Comparison of ENCODE assay signal across 27 cellular contexts in genomic region chr10:99743841-99744240, GRCh38. TPM values are rescaled to one million over a fixed set of nuclear protein-coding genes. Genes with fewer than 3 reads are reported as not detected.
DNase-seq lines count a peak whose midpoint lies in the region; ATAC-seq and TF ChIP-seq lines count a peak whose summit lies in the region.
"Had no signal": no experiment of that assay in that cellular context is flagged by ENCODE, and none has a peak within 500 bp of the region (broad histone marks: within the 10 kb centered on the region; RNA-seq: fewer than 3 reads in every experiment).

No MANE protein-coding gene starts in this region.

- H3K27me3 Mint-ChIP-seq in MCF 10A (ENCODE audit: insufficient read depth, unreplicated experiment) (no peaks in the 10 kb centered on the region), memory B cell (no peaks in the 10 kb centered on the region)
- H3K27me3 Mint-ChIP-seq: activated naive CD4-positive, alpha-beta T cell treated with anti-CD3 and anti-CD28 coated beads, Interleukin-2, amount 10 ng/mL, durations not matched to agents 7 days and 5 days; B cell; progenitor cell of endocrine pancreas had no signal

- CTCF ChIA-PET in MCF 10A (lab: Yijun Ruan, JAX) = interaction anchor here (0.7 to 1.3 kb wide), 3 partner anchors 37 to 467 kb away, joined by 3 read pairs; no protein-coding TSS in a partner anchor

- POLR2A ChIA-PET in MCF 10A (lab: Yijun Ruan, JAX) = interaction anchor here (1.0 to 7.0 kb wide), 4 partner anchors 12 to 122 kb away, joined by 3 to 47 read pairs (median 4); partner anchors contain the start of genes COX15 and CUTC

- no peak overlapping the region for H3K14ac ChIP-seq in mesenchymal stem cell (ENCODE audit: low read length in 2 of 2)

- no peak overlapping the region for H4K91ac ChIP-seq in mesenchymal stem cell (ENCODE audit: low read length)

- peaks cover 20% of the 10 kb centered on the region for H3K4me1 Mint-ChIP-seq in MCF 10A (ENCODE audit: insufficient read depth, unreplicated experiment)
- peaks cover 4% of the 10 kb centered on the region for H3K4me1 Mint-ChIP-seq in memory B cell
- H3K4me1 Mint-ChIP-seq: endodermal cell had no signal

- H3K27me3 ChIP-seq in breast epithelium (no peaks in the 10 kb centered on the region), mesenchymal stem cell (ENCODE audit: control insufficient read depth in 1 of 2, insufficient read depth in 1 of 2, low read length in 2 of 2) (no peaks in the 10 kb centered on the region), Karpas-422 (ENCODE audit: low read length) (no peaks in the 10 kb centered on the region)
- H3K27me3 ChIP-seq: esophagus muscularis mucosa, MG63, sigmoid colon, testis, uterus had no signal

- no peak overlapping the region for H3K27ac Mint-ChIP-seq in MCF 10A (ENCODE audit: low read depth, unreplicated experiment)
- peak overlapping the region; percentile 42 for H3K27ac Mint-ChIP-seq in memory B cell
- H3K27ac Mint-ChIP-seq: activated naive CD4-positive, alpha-beta T cell treated with anti-CD3 and anti-CD28 coated beads, Interleukin-2, amount 10 ng/mL, durations not matched to agents 7 days and 5 days; B cell; endodermal cell; progenitor cell of endocrine pancreas had no signal

- H3K4me1 ChIP-seq in breast epithelium (no peaks in the 10 kb centered on the region), mesenchymal stem cell (ENCODE audit: control insufficient read depth, insufficient read depth, low read depth, low read length) (no peaks in the 10 kb centered on the region), Karpas-422 (ENCODE audit: low read length) (no peaks in the 10 kb centered on the region)
- H3K4me1 ChIP-seq: testis, uterus had no signal

- H3K27ac ChIP-seq in breast epithelium (no peak overlapping the region), mesenchymal stem cell (ENCODE audit: low read length, poor library complexity, severe bottlenecking) (no peak overlapping the region), Karpas-422 (ENCODE audit: low read length) (no peak overlapping the region)
- H3K27ac ChIP-seq: esophagus muscularis mucosa, RWPE1, sigmoid colon, testis, uterus had no signal

- H3K9ac ChIP-seq in mesenchymal stem cell (ENCODE audit: low read length) = no peak overlapping the region
- no peak overlapping the region for H3K9ac ChIP-seq in Karpas-422 (ENCODE audit: low read length)

- no peak overlapping the region for H3K4ac ChIP-seq in mesenchymal stem cell (ENCODE audit: low read depth in 1 of 2, low read length in 2 of 2)

- H3K79me2 ChIP-seq in Karpas-422 (ENCODE audit: low read length) = peaks cover 53% of the 10 kb centered on the region

- no peak overlapping the region for H3K18ac ChIP-seq in mesenchymal stem cell (ENCODE audit: low read depth in 1 of 2, low read length in 2 of 2)

- no peak for TF ChIP-seq CTCF in MCF 10A (IDR thresholded peaks at IDR 0.05; ENCODE audit: unreplicated experiment)
- no peak for TF ChIP-seq CTCF in breast epithelium (IDR thresholded peaks at IDR 0.05)

- H2BK5ac ChIP-seq in mesenchymal stem cell (ENCODE audit: low read depth, low read length, poor library complexity, severe bottlenecking) = no peak overlapping the region

- H3K36me3 ChIP-seq in breast epithelium (peaks cover 34% of the 10 kb centered on the region), mesenchymal stem cell (ENCODE audit: control insufficient read depth in 1 of 2, insufficient read depth in 2 of 2, low read depth in 1 of 2, low read length in 2 of 2) (peaks cover 9 to 89% of the 10 kb centered on the region in 2 experiments), Karpas-422 (ENCODE audit: insufficient read depth, low read length) (peaks cover 77% of the 10 kb centered on the region)
- H3K36me3 ChIP-seq: uterus had no signal

- H3K4me2 ChIP-seq in mesenchymal stem cell (ENCODE audit: low read length, poor library complexity, severe bottlenecking) = no peak overlapping the region
- no peak overlapping the region for H3K4me2 ChIP-seq in Karpas-422 (ENCODE audit: low read depth, low read length, poor library complexity, severe bottlenecking)

- H2AK5ac ChIP-seq in mesenchymal stem cell (ENCODE audit: low read length, severe bottlenecking) = no peak overlapping the region

- no TSS peak for BruUV-seq in MCF 10A (replicated peaks; lab: Mats Ljungman, UMichigan)

- DNase-seq in MCF 10A (ENCODE audit: unreplicated experiment) (peak; percentile 17), breast epithelium (ENCODE audit: low spot score in 2 of 2) (no peak), RPMI7951 (ENCODE audit: low read depth) (peak; percentile 6), memory B cell (ENCODE audit: low spot score in 2 of 2) (no peak), mesenchymal stem cell (no peak), DMS 273 treated with DMSO at 0.1 percent for 48 hours (lab: John Stamatoyannopoulos, UW) (no peak), Karpas-422 (no peak)
- DNase-seq: activated naive CD4-positive, alpha-beta T cell treated with anti-CD3 and anti-CD28 coated beads, Interleukin-2, amount 10 ng/mL, durations not matched to agents 7 days and 5 days; anterior cingulate cortex; endodermal cell; foreskin melanocyte; GDM1; H7; MG63; NCI-H1436 treated with DMSO at 0.1 percent for 48 hours; NCI-H345; NCI-H748 treated with DMSO at 0.1 percent for 48 hours; sigmoid colon; stimulated activated naive CD4-positive, alpha-beta T cell; T-helper 2 cell; testis; uterus had no signal

- H3K23ac ChIP-seq in mesenchymal stem cell (ENCODE audit: low read length in 2 of 2) = no peak overlapping the region

- no peak for ATAC-seq in memory B cell (ENCODE audit: low read depth)
- no peak for ATAC-seq in HG03139 (IDR thresholded peaks at IDR 0.05; ENCODE audit: unreplicated experiment)

- H4K8ac ChIP-seq in mesenchymal stem cell (ENCODE audit: low read length) = no peak overlapping the region

- H3K4me3 ChIP-seq in breast epithelium = no peak overlapping the region
- H3K4me3 ChIP-seq in mesenchymal stem cell (ENCODE audit: insufficient read depth in 1 of 2, low read depth in 1 of 2, low read length in 2 of 2) = no peak overlapping the region
- no peak overlapping the region for H3K4me3 ChIP-seq in Karpas-422 (ENCODE audit: low read length)
- H3K4me3 ChIP-seq: esophagus muscularis mucosa, MG63, sigmoid colon, testis, uterus had no signal

- H3K9me3 Mint-ChIP-seq in MCF 10A (ENCODE audit: unreplicated experiment) (peaks cover 8% of the 10 kb centered on the region), memory B cell (peaks cover 10% of the 10 kb centered on the region)

- WGBS in mesenchymal stem cell = no CpG with 5 or more reads among the region's 3 CpGs

- H3K9me2 ChIP-seq in Karpas-422 (replicated peaks; ENCODE audit: insufficient read depth, low read length) = no peaks in the 10 kb centered on the region

- H2AFZ ChIP-seq in mesenchymal stem cell (ENCODE audit: low read depth, low read length) = no peak overlapping the region
- no peak overlapping the region for H2AFZ ChIP-seq in Karpas-422 (ENCODE audit: low read length)

- no peak overlapping the region for H3K4me3 Mint-ChIP-seq in MCF 10A (ENCODE audit: unreplicated experiment)
- H3K4me3 Mint-ChIP-seq in memory B cell = no peak overlapping the region
- H3K4me3 Mint-ChIP-seq: activated naive CD4-positive, alpha-beta T cell treated with anti-CD3 and anti-CD28 coated beads, Interleukin-2, amount 10 ng/mL, durations not matched to agents 7 days and 5 days; B cell; endodermal cell had no signal

- no peak for TF ChIP-seq POLR2A in breast epithelium (IDR thresholded peaks at IDR 0.05)

- no peak overlapping the region for H2BK120ac ChIP-seq in mesenchymal stem cell (ENCODE audit: low read depth, low read length)

- H3K9me3 ChIP-seq in breast epithelium (peaks cover 0 to 18% of the 10 kb centered on the region in 2 donors), mesenchymal stem cell (ENCODE audit: control insufficient read depth, low read length) (peaks cover 26% of the 10 kb centered on the region), Karpas-422 (ENCODE audit: low read length) (no peaks in the 10 kb centered on the region)
- H3K9me3 ChIP-seq: testis had no signal

- H3K36me3 Mint-ChIP-seq in MCF 10A (ENCODE audit: insufficient read depth, unreplicated experiment) = peaks cover 81% of the 10 kb centered on the region
- peaks cover 54% of the 10 kb centered on the region for H3K36me3 Mint-ChIP-seq in memory B cell

- H2BK12ac ChIP-seq in mesenchymal stem cell (ENCODE audit: low read length in 2 of 2) = no peak overlapping the region

- H3K79me1 ChIP-seq in mesenchymal stem cell (replicated peaks; ENCODE audit: low read length, poor library complexity, severe bottlenecking) = peaks cover 7% of the 10 kb centered on the region

- no peaks in the 10 kb centered on the region for H4K20me1 ChIP-seq in Karpas-422 (ENCODE audit: insufficient read depth, low read depth, low read length)

- H2BK15ac ChIP-seq in mesenchymal stem cell (ENCODE audit: low read depth, poor library complexity, severe bottlenecking) = no peak overlapping the region

- intact Hi-C loops in MCF 10A (cut with micrococcal nuclease) = no loop called here
- intact Hi-C loops in breast epithelium (cut with DNase I; ENCODE audit: low total_unique reads) = no loop called here

RNA-seq across cellular contexts. Expression of gene CUTC, which starts 11.8 kb away (rescaled TPM):
- total RNA-seq in MCF 10A (2022) (11.9 and 15.0 TPM in 2 replicates), breast epithelium (10 to 100 TPM; 23.4 to 81.0 (median 33.4) TPM)
- 19.6 and 20.3 TPM in 2 replicates for total RNA-seq in RPMI7951 (2014; rRNA removed; shearing (Covaris generic))
- polyA plus RNA-seq in mesenchymal stem cell (2013, experiment 1 of 2) = 11.2 TPM
- 11.2 TPM for polyA plus RNA-seq in mesenchymal stem cell (2013, experiment 2 of 2)
- 20.1 and 22.9 TPM in 2 replicates for total RNA-seq in Karpas-422 (2014; rRNA removed; shearing (Covaris generic); ENCODE audit: low replicate concordance)

RNA-seq across cellular contexts. Expression of gene COX15, which starts 11.9 kb away (rescaled TPM):
- 50.7 and 55.3 TPM in 2 replicates for total RNA-seq in MCF 10A (2022)
- total RNA-seq in breast epithelium = 10 to 100 TPM; 28.2 to 38.3 (median 32.2) TPM
- total RNA-seq in RPMI7951 (2014; rRNA removed; shearing (Covaris generic)) = 21.0 and 24.6 TPM in 2 replicates
- 13.5 TPM for polyA plus RNA-seq in mesenchymal stem cell (2013, experiment 1 of 2)
- 13.4 TPM for polyA plus RNA-seq in mesenchymal stem cell (2013, experiment 2 of 2)
- 45.6 and 53.3 TPM in 2 replicates for total RNA-seq in Karpas-422 (2014; rRNA removed; shearing (Covaris generic); ENCODE audit: low replicate concordance)

RNA-seq across cellular contexts. Expression of gene ABCC2, which starts 38.6 kb away (rescaled TPM):
- total RNA-seq in MCF 10A (2022) (6.3 and 7.4 TPM in 2 replicates), breast epithelium (1 to 10 TPM; 2.0 to 3.1 (median 2.1) TPM)
- total RNA-seq in RPMI7951 (2014; rRNA removed; shearing (Covaris generic)) = 13.2 and 14.8 TPM in 2 replicates
- polyA plus RNA-seq in mesenchymal stem cell (2013, experiment 1 of 2) = 0.58 TPM
- polyA plus RNA-seq in mesenchymal stem cell (2013, experiment 2 of 2) = 0.42 TPM
- total RNA-seq in Karpas-422 (2014; rRNA removed; shearing (Covaris generic); ENCODE audit: low replicate concordance) = 0.07 and 1.4 TPM in 2 replicates

Comparison
In these comparisons a context has a peak if more than half of its experiments do, and no peak if none do; other contexts are left out.
1. DNase-seq: peak in MCF 10A (single experiment) and RPMI7951 (single experiment); none in breast epithelium (0 of 2), memory B cell (0 of 2), mesenchymal stem cell (single experiment), DMS 273 treated with DMSO at 0.1 percent for 48 hours (single experiment) and Karpas-422 (single experiment).